Comparison of ENCODE assay signal across 8 cellular contexts in genomic region chr5:141564216-141564692, GRCh38. TPM values are rescaled to one million over a fixed set of nuclear protein-coding genes. Genes with fewer than 3 reads are reported as not detected.
DNase-seq lines count a peak whose midpoint lies in the region; ATAC-seq and TF ChIP-seq lines count a peak whose summit lies in the region.

No MANE protein-coding gene starts in this region.

- POLR2A ChIA-PET in CD8-positive, alpha-beta memory T cell (lab: Charles Lee), result interaction anchor here (0.6 to 1.3 kb wide), 4 partner anchors 72 to 246 kb away, joined by 4 to 5 read pairs (median 4); partner anchors contain the start of genes HDAC3, RELL2 and TAF7

- peaks cover 4% of the 10 kb centered on the region for H3K4me1 ChIP-seq in CD8-positive, alpha-beta memory T cell (ENCODE audit: insufficient read depth, low read length)
- peaks cover 1 to 9% of the 10 kb centered on the region in 2 donors for H3K4me1 ChIP-seq in lung (ENCODE audit: control insufficient read depth in 2 of 2, insufficient read depth in 2 of 2, low read length in 2 of 2)

- intact Hi-C loops in activated CD4-positive, alpha-beta T cell treated with anti-CD3 and anti-CD28 coated beads, Interleukin-2, amount 10 ng/mL, durations not matched to agents 24 days and 14 days (cut with micrococcal nuclease), result loop anchor here (1.0 to 5.0 kb wide), 4 partner anchors 52 to 360 kb away; partner anchors contain the start of gene TAF7
- intact Hi-C loops in dorsolateral prefrontal cortex (cut with DNase I), result loop anchor here (5.0 to 10.0 kb wide), 5 partner anchors 349 to 482 kb away; partner anchors contain the start of genes PCDHB12 (in 1 of the 2), PCDHB13 (in 1 of the 2), PCDHB16 (in 1 of the 2) and PCDHB9 (in 1 of the 2)

- CTCF ChIA-PET in CD8-positive, alpha-beta memory T cell (lab: Charles Lee), result interaction anchor here (0.6 to 2.3 kb wide), 40 partner anchors 9 to 341 kb away, joined by 3 to 23 read pairs (median 4); partner anchors contain the start of genes DIAPH1, HDAC3, PCDHB14 and PCDHB15

- no peaks in the 10 kb centered on the region for H3K9me3 ChIP-seq in CD8-positive, alpha-beta memory T cell (ENCODE audit: low read length)
- no peaks in the 10 kb centered on the region for H3K9me3 ChIP-seq in lung (ENCODE audit: control insufficient read depth in 2 of 2, insufficient read depth in 1 of 2, low read length in 1 of 2)

- ATAC-seq in GM19452 (IDR thresholded peaks at IDR 0.05; ENCODE audit: unreplicated experiment), result peak; percentile 95
- ATAC-seq in HG03558 (IDR thresholded peaks at IDR 0.05; ENCODE audit: extremely low read depth, unreplicated experiment), result peak; percentile 94
- peak; percentile 83 for ATAC-seq in lung (ENCODE audit: insufficient read depth, low FRiP score)

- H3K4me3 Mint-ChIP-seq in CD8-positive, alpha-beta memory T cell, result peak overlapping the region in 1 of 7 donors; percentile 5
- no peak overlapping the region for H3K4me3 Mint-ChIP-seq in activated CD4-positive, alpha-beta T cell treated with anti-CD3 and anti-CD28 coated beads, Interleukin-2, amount 10 ng/mL, durations not matched to agents 24 days and 14 days

- no peak overlapping the region for H3K27ac ChIP-seq in CD8-positive, alpha-beta memory T cell (ENCODE audit: low read depth, low read length)
- H3K27ac ChIP-seq in dorsolateral prefrontal cortex (peak overlapping the region in 55 of 59 donors; percentile 3 to 88 (median 69)), lung (ENCODE audit: low read depth in 1 of 2, low read length in 1 of 2) (peak overlapping the region; percentile 63 to 77)

- H3K4me1 Mint-ChIP-seq in CD8-positive, alpha-beta memory T cell, result peaks cover 33 to 58% (median 38%) of the 10 kb centered on the region in 3 donors
- H3K4me1 Mint-ChIP-seq in activated CD4-positive, alpha-beta T cell treated with anti-CD3 and anti-CD28 coated beads, Interleukin-2, amount 10 ng/mL, durations not matched to agents 24 days and 14 days, result peaks cover 32% of the 10 kb centered on the region

- peaks cover 7 to 87% (median 26%) of the 10 kb centered on the region in 3 donors for H3K36me3 Mint-ChIP-seq in CD8-positive, alpha-beta memory T cell
- peaks cover 63% of the 10 kb centered on the region for H3K36me3 Mint-ChIP-seq in activated CD4-positive, alpha-beta T cell treated with anti-CD3 and anti-CD28 coated beads, Interleukin-2, amount 10 ng/mL, durations not matched to agents 24 days and 14 days (ENCODE audit: low read depth)

- no peaks in the 10 kb centered on the region for H3K27me3 ChIP-seq in CD8-positive, alpha-beta memory T cell (ENCODE audit: insufficient read depth, low read length, poor library complexity, severe bottlenecking)
- H3K27me3 ChIP-seq in dorsolateral prefrontal cortex (no peaks in the 10 kb centered on the region), lung (ENCODE audit: control insufficient read depth, insufficient read depth) (no peaks in the 10 kb centered on the region)

- no peaks in the 10 kb centered on the region for H3K9me3 Mint-ChIP-seq in CD8-positive, alpha-beta memory T cell
- H3K9me3 Mint-ChIP-seq in activated CD4-positive, alpha-beta T cell treated with anti-CD3 and anti-CD28 coated beads, Interleukin-2, amount 10 ng/mL, durations not matched to agents 24 days and 14 days, result no peaks in the 10 kb centered on the region

- no peak overlapping the region for H3K4me3 ChIP-seq in CD8-positive, alpha-beta memory T cell (ENCODE audit: low read length)
- H3K4me3 ChIP-seq in dorsolateral prefrontal cortex (peak overlapping the region in 20 of 59 donors; percentile 2 to 30 (median 17)), lung (no peak overlapping the region)

- peak overlapping the region; percentile 43 to 95 (median 82) for H3K27ac Mint-ChIP-seq in CD8-positive, alpha-beta memory T cell
- H3K27ac Mint-ChIP-seq in activated CD4-positive, alpha-beta T cell treated with anti-CD3 and anti-CD28 coated beads, Interleukin-2, amount 10 ng/mL, durations not matched to agents 24 days and 14 days, result peak overlapping the region; percentile 86

- peak; percentile 45 to 84 (median 72) for DNase-seq in CD8-positive, alpha-beta memory T cell
- peak; percentile 76 for DNase-seq in NCI-H524 treated with DMSO at 0.1 percent for 48 hours (lab: John Stamatoyannopoulos, UW)
- DNase-seq in activated CD4-positive, alpha-beta T cell treated with anti-CD3 and anti-CD28 coated beads, Interleukin-2, amount 10 ng/mL, durations not matched to agents 24 days and 14 days, result peak; percentile 92
- DNase-seq in dorsolateral prefrontal cortex, result peak in 4 of 10 donors; percentile 38 to 80 (median 50)
- DNase-seq in lung (ENCODE audit: low spot score), result peak; percentile 73
- peak; percentile 33 for DNase-seq in stimulated activated CD8-positive, alpha-beta memory T cell treated with anti-CD3 and anti-CD28 coated beads, Interleukin-12 subunit alpha, Interleukin-12 subunit beta, amount 100 ng/mL, for 1 hour (ENCODE audit: low read depth)

- H3K27me3 Mint-ChIP-seq in CD8-positive, alpha-beta memory T cell, result no peaks in the 10 kb centered on the region
- H3K27me3 Mint-ChIP-seq in activated CD4-positive, alpha-beta T cell treated with anti-CD3 and anti-CD28 coated beads, Interleukin-2, amount 10 ng/mL, durations not matched to agents 24 days and 14 days, result no peaks in the 10 kb centered on the region

- 27 to 30% methylated on average over 5 of the region's 5 CpGs for WGBS in lung, 2 donors

- peaks cover 31% of the 10 kb centered on the region for H3K36me3 ChIP-seq in CD8-positive, alpha-beta memory T cell (ENCODE audit: insufficient read depth, low read length)
- H3K36me3 ChIP-seq in lung (ENCODE audit: control insufficient read depth in 2 of 2, insufficient read depth in 2 of 2, low read length in 2 of 2), result peaks cover 4 to 29% of the 10 kb centered on the region in 2 donors

- peak; percentile 97 to 100 (median 100) for TF ChIP-seq CTCF in dorsolateral prefrontal cortex (IDR thresholded peaks at IDR 0.05 in 54 of 56, conservative IDR thresholded peaks at IDR 0.05 in 2 of 56; ENCODE audit: low read depth in 1 of 56, partially characterized antibody in 56 of 56)
- TF ChIP-seq CTCF in lung (IDR thresholded peaks at IDR 0.05; ENCODE audit: control extremely low read depth, extremely low read depth), result peak; percentile 97

RNA-seq across cellular contexts. Expression of gene DIAPH1, which starts 54.5 kb away (rescaled TPM):
- total RNA-seq in CD8-positive, alpha-beta memory T cell, result 100 to 1,000 TPM; 212 to 217 TPM
- 151 TPM for polyA plus RNA-seq in CD8-positive, alpha-beta memory T cell
- 225 and 232 TPM in 2 replicates for total RNA-seq in activated CD4-positive, alpha-beta T cell treated with anti-CD3 and anti-CD28 coated beads, Interleukin-2, amount 10 ng/mL, durations not matched to agents 24 days and 14 days
- total RNA-seq in dorsolateral prefrontal cortex, result 10 to 100 TPM; 19.5 to 72.5 (median 48.1) TPM
- total RNA-seq in lung, result 100 to 1,000 TPM in 1 of 2 donors, 10 to 100 TPM in 1; 41.7 to 151 TPM
- 10 to 100 TPM; 54.0 to 74.8 TPM for polyA plus RNA-seq in lung
